In the genomic region with DNA sequence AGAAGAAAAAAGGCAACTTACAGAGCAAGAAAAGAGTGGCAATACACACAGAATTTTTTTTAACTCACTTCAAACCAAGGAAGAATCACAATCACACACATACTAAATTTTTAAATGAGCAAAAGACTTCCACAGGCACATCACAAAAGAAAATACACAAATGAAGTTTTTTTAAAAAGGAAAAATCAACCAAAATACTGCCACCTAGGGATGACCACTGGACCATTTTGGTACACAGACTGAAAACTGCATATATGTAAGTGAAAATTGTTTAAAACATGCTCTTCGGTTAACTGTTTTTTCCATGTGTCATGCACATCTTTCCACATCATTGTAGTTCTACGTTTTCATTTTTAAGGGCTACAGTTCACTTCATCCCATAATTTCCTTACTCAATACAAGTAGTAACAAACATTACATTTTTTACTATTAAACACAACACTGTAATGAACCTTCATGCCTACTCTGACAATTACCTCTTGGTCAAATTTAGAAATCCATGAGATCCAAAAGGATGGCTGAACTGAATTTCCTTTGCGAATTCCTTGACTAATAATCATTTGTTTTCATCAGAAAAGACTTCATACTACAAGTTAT, we compare ENCODE assay signal across 15 cellular contexts.
A peak's percentile ranks its signal among the peaks of the same experiment; 100 is the strongest.
DNase-seq lines count a peak whose midpoint lies in the region; ATAC-seq, FAIRE-seq and TF ChIP-seq lines count a peak whose summit lies in the region.
"Had no signal": no experiment of that assay in that cellular context is flagged by ENCODE, and none has a peak within 500 bp of the region (broad histone marks: within the 10 kb centered on the region; RNA-seq: fewer than 3 reads in every experiment).

No MANE protein-coding gene starts in this region.

- no peak overlapping the region for H3K4me3 ChIP-seq in AG09309 (ENCODE audit: control insufficient read depth, low read depth, low read length)
- H3K4me3 ChIP-seq: Peyer's patch, right atrium auricular region had no signal

- no peak overlapping the region for H3K4me3 Mint-ChIP-seq in T-helper 17 cell
- H3K4me3 Mint-ChIP-seq: activated naive CD4-positive, alpha-beta T cell treated with anti-CD3 and anti-CD28 coated beads for 36 hours; WTC11 had no signal

- no peaks in the 10 kb centered on the region for H3K9me3 ChIP-seq in T-helper 17 cell (ENCODE audit: control insufficient read depth, low read length, poor library complexity, severe bottlenecking)
- H3K9me3 ChIP-seq: Peyer's patch, right atrium auricular region had no signal

- H3K27me3 Mint-ChIP-seq in T-helper 17 cell, result no peaks in the 10 kb centered on the region

- peak; percentile 74 for FAIRE-seq in GM19239 (lab: Jason Lieb, UNC)
- FAIRE-seq: endometrium had no signal

- ATAC-seq in T-helper 17 cell (no peak), HG03442 (IDR thresholded peaks at IDR 0.05; ENCODE audit: unreplicated experiment) (no peak)
- ATAC-seq: WTC11 had no signal

- H3K27ac Mint-ChIP-seq in T-helper 17 cell, result peak overlapping the region; percentile 72
- H3K27ac Mint-ChIP-seq: activated naive CD4-positive, alpha-beta T cell treated with anti-CD3 and anti-CD28 coated beads for 36 hours had no signal

- peak; percentile 53 for TF ChIP-seq CTCF in AG09309 (IDR thresholded peaks at IDR 0.05; ENCODE audit: control insufficient read depth, insufficient read depth, low read depth, low read length, missing control alignments)

- DNase-seq in AG09309 (ENCODE audit: low read depth) (no peak), GM19239 (ENCODE audit: insufficient read length, low spot score) (no peak), T-helper 17 cell (no peak), germinal center (ENCODE audit: low spot score) (peak; percentile 10), mucosa of gallbladder (ENCODE audit: low spot score) (no peak), cortex of kidney (lab: John Stamatoyannopoulos, UW) (no peak), globus pallidus (ENCODE audit: low spot score) (no peak)
- DNase-seq: activated naive CD4-positive, alpha-beta T cell treated with anti-CD3 and anti-CD28 coated beads for 36 hours; H7; NCI-H2029; Peyer's patch had no signal

- H3K36me3 Mint-ChIP-seq in T-helper 17 cell (ENCODE audit: low read depth), result no peaks in the 10 kb centered on the region

- peaks cover 26% of the 10 kb centered on the region for H3K4me1 Mint-ChIP-seq in T-helper 17 cell
